In genomic region chr3:149812606-149813366, GRCh38 we compare ENCODE assay signal across 1 cellular context.
TF ChIP-seq lines count a peak whose summit lies in the region.

A gene with protein sequence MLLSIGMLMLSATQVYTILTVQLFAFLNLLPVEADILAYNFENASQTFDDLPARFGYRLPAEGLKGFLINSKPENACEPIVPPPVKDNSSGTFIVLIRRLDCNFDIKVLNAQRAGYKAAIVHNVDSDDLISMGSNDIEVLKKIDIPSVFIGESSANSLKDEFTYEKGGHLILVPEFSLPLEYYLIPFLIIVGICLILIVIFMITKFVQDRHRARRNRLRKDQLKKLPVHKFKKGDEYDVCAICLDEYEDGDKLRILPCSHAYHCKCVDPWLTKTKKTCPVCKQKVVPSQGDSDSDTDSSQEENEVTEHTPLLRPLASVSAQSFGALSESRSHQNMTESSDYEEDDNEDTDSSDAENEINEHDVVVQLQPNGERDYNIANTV (plus strand): TSS chr3:149813215. CDS start chr3:149846027, 32,812 bp downstream.

TF ChIP-seq in HCT116, 20 proteins besides CTCF, POLR2A, EP300 and RAD21 (continued from another document):
- TF ChIP-seq, protein P1, sequence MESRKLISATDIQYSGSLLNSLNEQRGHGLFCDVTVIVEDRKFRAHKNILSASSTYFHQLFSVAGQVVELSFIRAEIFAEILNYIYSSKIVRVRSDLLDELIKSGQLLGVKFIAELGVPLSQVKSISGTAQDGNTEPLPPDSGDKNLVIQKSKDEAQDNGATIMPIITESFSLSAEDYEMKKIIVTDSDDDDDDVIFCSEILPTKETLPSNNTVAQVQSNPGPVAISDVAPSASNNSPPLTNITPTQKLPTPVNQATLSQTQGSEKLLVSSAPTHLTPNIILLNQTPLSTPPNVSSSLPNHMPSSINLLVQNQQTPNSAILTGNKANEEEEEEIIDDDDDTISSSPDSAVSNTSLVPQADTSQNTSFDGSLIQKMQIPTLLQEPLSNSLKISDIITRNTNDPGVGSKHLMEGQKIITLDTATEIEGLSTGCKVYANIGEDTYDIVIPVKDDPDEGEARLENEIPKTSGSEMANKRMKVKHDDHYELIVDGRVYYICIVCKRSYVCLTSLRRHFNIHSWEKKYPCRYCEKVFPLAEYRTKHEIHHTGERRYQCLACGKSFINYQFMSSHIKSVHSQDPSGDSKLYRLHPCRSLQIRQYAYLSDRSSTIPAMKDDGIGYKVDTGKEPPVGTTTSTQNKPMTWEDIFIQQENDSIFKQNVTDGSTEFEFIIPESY (IDR thresholded peaks at IDR 0.05; ENCODE audit: extremely low read depth, insufficient replicate concordance, low read length), result peak; percentile 22
